Comparison of ENCODE assay signal across 24 cellular contexts in the genomic region with DNA sequence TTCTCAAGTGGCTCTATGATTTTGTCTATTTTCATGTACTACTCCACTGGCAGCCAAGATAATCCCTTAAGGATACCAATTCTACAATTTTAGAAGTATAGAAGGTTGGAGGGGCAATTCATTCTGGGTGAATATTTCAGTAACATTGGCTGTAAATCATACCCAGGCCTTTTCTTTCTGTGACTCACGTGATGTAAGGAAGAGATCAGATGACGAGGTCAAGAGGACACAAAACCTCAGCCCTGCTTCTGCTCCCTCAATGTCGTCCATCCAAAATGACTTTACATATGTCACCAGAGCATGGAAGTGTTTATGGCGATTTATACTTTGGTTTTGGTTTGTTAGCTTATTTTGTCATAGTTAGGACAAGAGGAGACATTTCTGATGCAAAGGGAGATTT.
DNase-seq lines count a peak whose midpoint lies in the region; ATAC-seq and TF ChIP-seq lines count a peak whose summit lies in the region.
"Had no signal": no experiment of that assay in that cellular context is flagged by ENCODE, and none has a peak within 500 bp of the region (broad histone marks: within the 10 kb centered on the region; RNA-seq: fewer than 3 reads in every experiment).

No MANE protein-coding gene starts in this region.

- H3K9ac ChIP-seq in GM23248 (no peak overlapping the region), PC-3 (ENCODE audit: low read length) (no peak overlapping the region)
- H3K9ac ChIP-seq: BLaER1 had no signal

- intact Hi-C loops in PC-3 (cut with micrococcal nuclease) (no loop called here), right lobe of liver (cut with DNase I) (no loop called here)

- H3K4me2 ChIP-seq in GM23248 (ENCODE audit: unreplicated experiment) (peak overlapping the region; percentile 13), PC-3 (ENCODE audit: low read length) (no peak overlapping the region)
- H3K4me2 ChIP-seq: BLaER1 had no signal

- H3K79me2 ChIP-seq in GM23248 (ENCODE audit: insufficient read depth) (peaks cover 6% of the 10 kb centered on the region; the same call in 1 of the 2 replicates), PC-3 (ENCODE audit: low read length) (no peaks in the 10 kb centered on the region)

- CTCF ChIA-PET in PC-3 (lab: Charles Lee), result no interaction called here

- 0 out of 2 replicates have a peak overlapping the region, but pooled peaks have one; percentile 7 for H3K27ac ChIP-seq in GM23248
- no peak overlapping the region for H3K27ac ChIP-seq in PC-3 (ENCODE audit: low read length)
- H3K27ac ChIP-seq in right lobe of liver, result no peak overlapping the region
- H3K27ac ChIP-seq in effector memory CD4-positive, alpha-beta T cell (ENCODE audit: insufficient read depth, low read length, poor library complexity, severe bottlenecking), result no peak overlapping the region
- H3K27ac ChIP-seq: BLaER1, cardiac muscle cell, VCaP had no signal

- DNase-seq in A172 (ENCODE audit: low spot score) (peak; percentile 7), GM23248 (peak; percentile 37), PC-3 (peak; percentile 15), right lobe of liver (no peak), midbrain (lab: John Stamatoyannopoulos, UW) (no peak)
- DNase-seq in effector memory CD4-positive, alpha-beta T cell, result no peak
- DNase-seq: activated CD4-positive, alpha-beta T cell treated with anti-CD3 and anti-CD28 coated beads, Interleukin-2, amount 10 ng/mL, durations not matched to agents 7 days and 5 days; activated naive CD4-positive, alpha-beta T cell treated with anti-CD3 and anti-CD28 coated beads, Interleukin-2, amount 50 U/mL, for 16 hours; activated T-cell treated with anti-CD3 and anti-CD28 coated beads, Interleukin-2, amount 50 U/mL, for 48 hours; anterior cingulate cortex; DND-41; kidney glomerular epithelial cell; naive B cell; NCI-H1092; NCI-H187; NCI-H226; NCI-H82; stimulated activated CD4-positive, alpha-beta T cell treated with anti-CD3 and anti-CD28 coated beads, Interleukin-4, amount 100 ng/mL, for 1 hour had no signal

- H3F3A ChIP-seq in GM23248 (ENCODE audit: insufficient read depth), result peaks cover 38% of the 10 kb centered on the region
- H3F3A ChIP-seq in PC-3 (ENCODE audit: low read length, unreplicated experiment), result no peaks in the 10 kb centered on the region

- no peak for TF ChIP-seq POLR2A in right lobe of liver (IDR thresholded peaks at IDR 0.05)

- H3K36me3 ChIP-seq in GM23248 (ENCODE audit: low read depth) (no peaks in the 10 kb centered on the region), PC-3 (ENCODE audit: low read depth, low read length) (no peaks in the 10 kb centered on the region), right lobe of liver (no peaks in the 10 kb centered on the region)
- H3K36me3 ChIP-seq in effector memory CD4-positive, alpha-beta T cell (ENCODE audit: control insufficient read depth, insufficient read depth, low read length), result no peaks in the 10 kb centered on the region
- H3K36me3 ChIP-seq: BLaER1, cardiac muscle cell had no signal

- H3K4me1 ChIP-seq in GM23248 (ENCODE audit: insufficient read depth), result peaks cover 47% of the 10 kb centered on the region
- no peaks in the 10 kb centered on the region; the same call in 1 of the 2 replicates for H3K4me1 ChIP-seq in PC-3 (ENCODE audit: insufficient read depth, low read length)
- H3K4me1 ChIP-seq in right lobe of liver, result no peaks in the 10 kb centered on the region
- H3K4me1 ChIP-seq in effector memory CD4-positive, alpha-beta T cell (ENCODE audit: control insufficient read depth, insufficient read depth, low read length, poor library complexity, severe bottlenecking), result no peaks in the 10 kb centered on the region

- no peaks in the 10 kb centered on the region for H3K9me2 ChIP-seq in GM23248 (ENCODE audit: insufficient read depth)
- no peaks in the 10 kb centered on the region for H3K9me2 ChIP-seq in PC-3 (replicated peaks; ENCODE audit: low read length)

- no peaks in the 10 kb centered on the region for H4K20me1 ChIP-seq in GM23248 (ENCODE audit: insufficient read depth)
- no peaks in the 10 kb centered on the region for H4K20me1 ChIP-seq in PC-3 (ENCODE audit: low read length)
- H4K20me1 ChIP-seq: BLaER1 had no signal

- H3K4me3 ChIP-seq in GM23248, result no peak overlapping the region
- H3K4me3 ChIP-seq in PC-3 (ENCODE audit: low read length), result no peak overlapping the region
- H3K4me3 ChIP-seq in right lobe of liver, result no peak overlapping the region
- no peak overlapping the region for H3K4me3 ChIP-seq in effector memory CD4-positive, alpha-beta T cell (ENCODE audit: insufficient read depth, low read depth, low read length, poor library complexity, severe bottlenecking)
- H3K4me3 ChIP-seq: BLaER1, cardiac muscle cell had no signal

- BruUV-seq in PC-3 (replicated peaks; lab: Mats Ljungman, UMichigan), result no TSS peak

- H3K9me3 ChIP-seq in GM23248 (ENCODE audit: low read depth) (no peaks in the 10 kb centered on the region), PC-3 (ENCODE audit: low read length) (no peaks in the 10 kb centered on the region), right lobe of liver (no peaks in the 10 kb centered on the region)
- H3K9me3 ChIP-seq in effector memory CD4-positive, alpha-beta T cell (ENCODE audit: control insufficient read depth, low read length), result no peaks in the 10 kb centered on the region
- H3K9me3 ChIP-seq: BLaER1 had no signal

- no peak for ATAC-seq in PC-3
- ATAC-seq in right lobe of liver, result peak in 3 of 4 donors; percentile 19 to 28 (median 20)
- no peak for ATAC-seq in GM21381 (IDR thresholded peaks at IDR 0.05; ENCODE audit: unreplicated experiment)
- ATAC-seq in HG02938 (IDR thresholded peaks at IDR 0.05; ENCODE audit: unreplicated experiment), result no peak
- ATAC-seq: stimulated activated memory B cell treated with anti-CD40 and anti-IgM and Interleukin-4, amounts not matched to agents 10 μg/mL and 1 μg/mL and 100 μg/mL, for 72 hours had no signal

- WGBS in GM23248 (ENCODE audit: low coverage in 1 of 2, low lambda C conversion rate in 2 of 2, missing lambda C conversion rate in 2 of 2), 2 experiments, result 74 to 77% methylated on average over 4 of the region's 4 CpGs
- WGBS in right lobe of liver (ENCODE audit: insufficient coverage, low coverage, low lambda C conversion rate, missing lambda C conversion rate), result 39% methylated on average over 4 of the region's 4 CpGs

- H3K27me3 ChIP-seq in GM23248 (replicated peaks; ENCODE audit: insufficient read depth) (no peaks in the 10 kb centered on the region), PC-3 (ENCODE audit: low read length) (no peaks in the 10 kb centered on the region), right lobe of liver (no peaks in the 10 kb centered on the region)
- H3K27me3 ChIP-seq in effector memory CD4-positive, alpha-beta T cell (replicated peaks; ENCODE audit: control insufficient read depth, insufficient read depth, low read length, poor library complexity, severe bottlenecking), result no peaks in the 10 kb centered on the region
- H3K27me3 ChIP-seq: BLaER1, cardiac muscle cell had no signal

- no peak for TF ChIP-seq CTCF in PC-3 (conservative IDR thresholded peaks at IDR 0.05; ENCODE audit: low read depth, low read length)
- TF ChIP-seq CTCF in right lobe of liver (IDR thresholded peaks at IDR 0.05), result no peak

- H2AFZ ChIP-seq in GM23248 (no peak overlapping the region), PC-3 (ENCODE audit: low read length) (no peak overlapping the region)

- POLR2A ChIA-PET in PC-3 (lab: Charles Lee; ENCODE audit: unreplicated experiment), result no interaction called here

- in situ Hi-C loops in GM23248 (cut with MboI), result no loop called here

Comparison
In these comparisons a context has a peak if more than half of its experiments do, and no peak if none do; other contexts are left out.
1. DNase-seq: peak in A172 (single experiment), GM23248 (single experiment) and PC-3 (single experiment); none in right lobe of liver (0 of 3), midbrain (single experiment) and effector memory CD4-positive, alpha-beta T cell (0 of 3).
2. ATAC-seq: peak in right lobe of liver (3 of 4); none in PC-3 (single experiment), GM21381 (single experiment) and HG02938 (single experiment).